In genomic region chr7:139993592-139993991, GRCh38 we compare ENCODE assay signal across 17 cellular contexts.
A peak's percentile ranks its signal among the peaks of the same experiment; 100 is the strongest.
DNase-seq lines count a peak whose midpoint lies in the region; ATAC-seq, FAIRE-seq and TF ChIP-seq lines count a peak whose summit lies in the region.
"Had no signal": no experiment of that assay in that cellular context is flagged by ENCODE, and none has a peak within 500 bp of the region (broad histone marks: within the 10 kb centered on the region; RNA-seq: fewer than 3 reads in every experiment).

No MANE protein-coding gene starts in this region.

- no peak for DNase-seq in central memory CD8-positive, alpha-beta T cell (ENCODE audit: low spot score in 2 of 2)
- DNase-seq in H1 (ENCODE audit: low read depth in 1 of 2, low spot score in 2 of 2) (no peak), substantia nigra (lab: John Stamatoyannopoulos, UW) (no peak), sciatic nerve (ENCODE audit: low spot score) (no peak), SIG-M5 (lab: John Stamatoyannopoulos, UW) (no peak)
- no peak for DNase-seq in NK-92 treated with Interleukin-12 subunit alpha and Interleukin-12 subunit beta, amount 100 ng/mL, for 24 hours (lab: John Stamatoyannopoulos, UW)
- DNase-seq: Calu3; CD8-positive, alpha-beta T cell; DMS79 treated with DMSO at 0.1 percent for 48 hours; GF-D8 had no signal

- H3K27ac Mint-ChIP-seq in central memory CD8-positive, alpha-beta T cell (ENCODE audit: low read depth), result peak overlapping the region; percentile 47
- H3K27ac Mint-ChIP-seq: B cell; CD8-positive, alpha-beta T cell; GM23338; IgD-negative memory B cell had no signal

- H2BK120ac ChIP-seq in H1 (replicated peaks; ENCODE audit: low read depth, low read length), result no peak overlapping the region

- POLR2A ChIA-PET in H1 (lab: Charles Lee; ENCODE audit: partially characterized antibody), result no interaction called here

- H4K91ac ChIP-seq in H1 (replicated peaks; ENCODE audit: insufficient read length, low read length), result no peak overlapping the region

- CTCF ChIA-PET in H1 (lab: Charles Lee; ENCODE audit: partially characterized antibody), result interaction anchor here (2.4 to 3.7 kb wide), 3 partner anchors 9 to 348 kb away, joined by 11 to 21 read pairs (median 15); no protein-coding TSS in a partner anchor

- H3K56ac ChIP-seq in H1 (replicated peaks; ENCODE audit: insufficient read length, low read depth, low read length), result no peak overlapping the region

- H4K20me1 ChIP-seq in H1 (replicated peaks in 1 of 2; ENCODE audit: control insufficient read depth in 1 of 2, insufficient read depth in 2 of 2, low read length in 2 of 2), result no peaks in the 10 kb centered on the region

- no peak overlapping the region for H3K4me3 ChIP-seq in H1 (ENCODE audit: extremely low read depth in 1 of 4, insufficient read depth in 2 of 4, low read depth in 3 of 4, low read length in 4 of 4)
- H3K4me3 ChIP-seq: BLaER1 treated with 17β-estradiol and CSF1 and Interleukin-3, amounts not matched to agents 10 nM and 100 nM; GM23338; HAP-1 had no signal

- 0 out of 2 replicates have a peak, but pooled peaks cover 2% of the 10 kb centered on the region for H3K23me2 ChIP-seq in H1 (ENCODE audit: low read depth, low read length)

- peaks cover 0 to 9% (median 0%) of the 10 kb centered on the region in 4 experiments; a peak in 2 of 7 replicates for H3K4me1 ChIP-seq in H1 (replicated peaks in 1 of 4; ENCODE audit: control insufficient read depth in 3 of 4, insufficient read depth in 4 of 4, low read length in 3 of 4)
- H3K4me1 ChIP-seq: HAP-1 had no signal

- H2BK15ac ChIP-seq in H1 (ENCODE audit: low read length), result 0 out of 2 replicates have a peak overlapping the region, but pooled peaks have one; percentile 18

- no peak for TF ChIP-seq RAD21 in H1 (IDR thresholded peaks at IDR 0.05 in 1 of 2, conservative IDR thresholded peaks at IDR 0.05 in 1 of 2; ENCODE audit: low read depth in 2 of 2, low read length in 2 of 2)

- H3K4me3 Mint-ChIP-seq in central memory CD8-positive, alpha-beta T cell, result no peak overlapping the region
- H3K4me3 Mint-ChIP-seq: B cell; CD8-positive, alpha-beta T cell; GM23338; IgD-negative memory B cell had no signal

- H3K18ac ChIP-seq in H1 (ENCODE audit: extremely low read depth, low read length), result no peak overlapping the region; the same call in 1 of the 2 replicates

- H3K4me1 Mint-ChIP-seq in central memory CD8-positive, alpha-beta T cell, result no peaks in the 10 kb centered on the region

- H2BK12ac ChIP-seq in H1 (ENCODE audit: low read depth, low read length), result no peak overlapping the region

- H3K4me2 ChIP-seq in H1 (ENCODE audit: insufficient read depth in 1 of 2, low read depth in 2 of 2, low read length in 2 of 2), result no peak overlapping the region
- H3K4me2 ChIP-seq: GM23338 had no signal

- H4K8ac ChIP-seq in H1 (ENCODE audit: extremely low read depth, insufficient read depth, low read length), result peak overlapping the region; percentile 28; the same call in 1 of the 2 replicates

- H3K9ac ChIP-seq in H1 (replicated peaks in 1 of 4; ENCODE audit: extremely low read depth in 1 of 4, low read depth in 3 of 4, low read length in 3 of 4), result no peak overlapping the region
- H3K9ac ChIP-seq: BLaER1 treated with 17β-estradiol and CSF1 and Interleukin-3, amounts not matched to agents 10 nM and 100 nM had no signal

- TF ChIP-seq POLR2A in H1 (IDR thresholded peaks at IDR 0.05; ENCODE audit: control extremely low read depth in 1 of 2, low read depth in 2 of 2, low read length in 2 of 2), result no peak

- no peak overlapping the region for H2AFZ ChIP-seq in H1 (ENCODE audit: low read length)
- H2AFZ ChIP-seq: GM23338 had no signal

- no peak overlapping the region for H2BK5ac ChIP-seq in H1 (ENCODE audit: low read depth, low read length)

- no peak overlapping the region for H2BK20ac ChIP-seq in H1 (ENCODE audit: low read length)

- H4K5ac ChIP-seq in H1 (ENCODE audit: insufficient read length, low read depth, low read length), result no peak overlapping the region

- no peaks in the 10 kb centered on the region for H3K9me3 ChIP-seq in H1 (ENCODE audit: insufficient read depth in 2 of 2, low read depth in 1 of 2, low read length in 1 of 2)
- H3K9me3 ChIP-seq: BLaER1 treated with 17β-estradiol and CSF1 and Interleukin-3, amounts not matched to agents 10 nM and 100 nM; HAP-1 had no signal

- FAIRE-seq in H1 (lab: Jason Lieb, UNC), result no peak

- no peak overlapping the region for H2AK5ac ChIP-seq in H1 (ENCODE audit: low read depth, low read length)

- H3K27me3 ChIP-seq in H1 (replicated peaks in 1 of 4; ENCODE audit: control insufficient read depth in 3 of 4, extremely low read depth in 1 of 4, insufficient read depth in 3 of 4, low read length in 3 of 4), result no peaks in the 10 kb centered on the region
- H3K27me3 ChIP-seq: BLaER1 treated with 17β-estradiol and CSF1 and Interleukin-3, amounts not matched to agents 10 nM and 100 nM had no signal

- H3K79me1 ChIP-seq in H1 (ENCODE audit: low read depth, low read length), result no peaks in the 10 kb centered on the region

- no peak for ATAC-seq in central memory CD8-positive, alpha-beta T cell (replicated peaks; ENCODE audit: extremely low read depth, poor library complexity, severe bottlenecking)
- ATAC-seq in sciatic nerve, result no peak
- ATAC-seq: CD8-positive, alpha-beta T cell; GM23338 had no signal

- peaks cover 15% of the 10 kb centered on the region for H3K27me3 Mint-ChIP-seq in central memory CD8-positive, alpha-beta T cell
- H3K27me3 Mint-ChIP-seq: B cell, IgD-negative memory B cell had no signal

- H3K9me3 Mint-ChIP-seq in central memory CD8-positive, alpha-beta T cell, result no peaks in the 10 kb centered on the region
- H3K9me3 Mint-ChIP-seq: CD8-positive, alpha-beta T cell; GM23338; IgD-negative memory B cell had no signal

- H3K4ac ChIP-seq in H1 (replicated peaks; ENCODE audit: insufficient read length, low read depth, low read length), result no peak overlapping the region

- intact Hi-C loops in sciatic nerve (cut with DNase I), result loop anchor here (10.0 kb wide), 1 partner anchor 489 kb away; no protein-coding TSS in a partner anchor

- no peak for TF ChIP-seq EP300 in H1 (IDR thresholded peaks at IDR 0.05; ENCODE audit: borderline replicate concordance in 1 of 2, low read depth in 2 of 2, low read length in 2 of 2)

- H3K27ac ChIP-seq in angular gyrus (ENCODE audit: low read depth, low read length) (peak overlapping the region; percentile 95), H1 (ENCODE audit: low read depth, low read length) (no peak overlapping the region), substantia nigra (ENCODE audit: low read depth, low read length, poor library complexity, severe bottlenecking) (peak overlapping the region; percentile 66)
- H3K27ac ChIP-seq: BLaER1 treated with 17β-estradiol and CSF1 and Interleukin-3, amounts not matched to agents 10 nM and 100 nM; HL-60 had no signal

- H3K36me3 ChIP-seq in H1 (ENCODE audit: control insufficient read depth in 2 of 4, insufficient read depth in 4 of 4, low read length in 3 of 4), result no peaks in the 10 kb centered on the region
- H3K36me3 ChIP-seq: BLaER1 treated with 17β-estradiol and CSF1 and Interleukin-3, amounts not matched to agents 10 nM and 100 nM; HAP-1 had no signal

- 100% methylated on average over 2 of the region's 2 CpGs; no CpG with 5 or more reads in 1 of the 2 experiments for WGBS in H1 (ENCODE audit: extremely low coverage in 1 of 2, insufficient coverage in 1 of 2, insufficient read length in 1 of 2, insufficient replicate concordance in 2 of 2, low coverage in 1 of 2, low lambda C conversion rate in 2 of 2, missing lambda C conversion rate in 1 of 2), 2 experiments

- H3K23ac ChIP-seq in H1 (ENCODE audit: insufficient read length), result no peak overlapping the region

- TF ChIP-seq CTCF in H1 (IDR thresholded peaks at IDR 0.05; ENCODE audit: control extremely low read depth in 1 of 3, insufficient read depth in 1 of 3, low read depth in 1 of 3, low read length in 3 of 3), result no peak

- no peak overlapping the region for H3K14ac ChIP-seq in H1 (ENCODE audit: insufficient read length)

- no peaks in the 10 kb centered on the region for H3K79me2 ChIP-seq in H1 (ENCODE audit: control insufficient read depth in 1 of 2, insufficient read depth in 2 of 2, low read length in 2 of 2)

- H3K36me3 Mint-ChIP-seq in central memory CD8-positive, alpha-beta T cell (ENCODE audit: insufficient read depth), result no peaks in the 10 kb centered on the region
- H3K36me3 Mint-ChIP-seq: CD8-positive, alpha-beta T cell had no signal

TF ChIP-seq in H1, 55 proteins besides CTCF, POLR2A, EP300 and RAD21:
- no peak for TF ChIP-seq SIRT6 (IDR thresholded peaks at IDR 0.05; ENCODE audit: low read length)
- TF ChIP-seq SIX5 (IDR thresholded peaks at IDR 0.05; ENCODE audit: low read depth, low read length), result no peak
- no peak for TF ChIP-seq CHD1 (IDR thresholded peaks at IDR 0.05; ENCODE audit: low read depth, low read length)
- no peak for TF ChIP-seq SUZ12 (IDR thresholded peaks at IDR 0.05; ENCODE audit: low read length)
- TF ChIP-seq EGR1 (IDR thresholded peaks at IDR 0.05; ENCODE audit: borderline replicate concordance, low read depth, low read length), result no peak
- no peak for TF ChIP-seq SIN3A (conservative IDR thresholded peaks at IDR 0.05 in 1 of 2, IDR thresholded peaks at IDR 0.05 in 1 of 2; ENCODE audit: low read depth in 1 of 2, low read length in 2 of 2)
- TF ChIP-seq ZNF274 (IDR thresholded peaks at IDR 0.05; ENCODE audit: borderline replicate concordance, extremely low read depth, low read length), result no peak
- no peak for TF ChIP-seq HDAC2 (IDR thresholded peaks at IDR 0.05; ENCODE audit: borderline replicate concordance in 1 of 2, low read depth in 2 of 2, low read length in 2 of 2)
- TF ChIP-seq POLR2AphosphoS5 (IDR thresholded peaks at IDR 0.05; ENCODE audit: low read depth, low read length), result no peak
- TF ChIP-seq, protein P1, sequence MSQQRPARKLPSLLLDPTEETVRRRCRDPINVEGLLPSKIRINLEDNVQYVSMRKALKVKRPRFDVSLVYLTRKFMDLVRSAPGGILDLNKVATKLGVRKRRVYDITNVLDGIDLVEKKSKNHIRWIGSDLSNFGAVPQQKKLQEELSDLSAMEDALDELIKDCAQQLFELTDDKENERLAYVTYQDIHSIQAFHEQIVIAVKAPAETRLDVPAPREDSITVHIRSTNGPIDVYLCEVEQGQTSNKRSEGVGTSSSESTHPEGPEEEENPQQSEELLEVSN (IDR thresholded peaks at IDR 0.05), result no peak
- TF ChIP-seq SP2 (IDR thresholded peaks at IDR 0.05; ENCODE audit: low read length), result no peak
- no peak for TF ChIP-seq BCL11A (IDR thresholded peaks at IDR 0.05; ENCODE audit: low read depth in 2 of 2, low read length in 2 of 2)
- TF ChIP-seq CEBPB (IDR thresholded peaks at IDR 0.05; ENCODE audit: low read depth, low read length), result no peak
- no peak for TF ChIP-seq YY1 (IDR thresholded peaks at IDR 0.05; ENCODE audit: low read depth, low read length)
TF ChIP-seq in H1: peak in this region for 0.
